9 cellular contexts compared by ENCODE assay signal in the genomic region with DNA sequence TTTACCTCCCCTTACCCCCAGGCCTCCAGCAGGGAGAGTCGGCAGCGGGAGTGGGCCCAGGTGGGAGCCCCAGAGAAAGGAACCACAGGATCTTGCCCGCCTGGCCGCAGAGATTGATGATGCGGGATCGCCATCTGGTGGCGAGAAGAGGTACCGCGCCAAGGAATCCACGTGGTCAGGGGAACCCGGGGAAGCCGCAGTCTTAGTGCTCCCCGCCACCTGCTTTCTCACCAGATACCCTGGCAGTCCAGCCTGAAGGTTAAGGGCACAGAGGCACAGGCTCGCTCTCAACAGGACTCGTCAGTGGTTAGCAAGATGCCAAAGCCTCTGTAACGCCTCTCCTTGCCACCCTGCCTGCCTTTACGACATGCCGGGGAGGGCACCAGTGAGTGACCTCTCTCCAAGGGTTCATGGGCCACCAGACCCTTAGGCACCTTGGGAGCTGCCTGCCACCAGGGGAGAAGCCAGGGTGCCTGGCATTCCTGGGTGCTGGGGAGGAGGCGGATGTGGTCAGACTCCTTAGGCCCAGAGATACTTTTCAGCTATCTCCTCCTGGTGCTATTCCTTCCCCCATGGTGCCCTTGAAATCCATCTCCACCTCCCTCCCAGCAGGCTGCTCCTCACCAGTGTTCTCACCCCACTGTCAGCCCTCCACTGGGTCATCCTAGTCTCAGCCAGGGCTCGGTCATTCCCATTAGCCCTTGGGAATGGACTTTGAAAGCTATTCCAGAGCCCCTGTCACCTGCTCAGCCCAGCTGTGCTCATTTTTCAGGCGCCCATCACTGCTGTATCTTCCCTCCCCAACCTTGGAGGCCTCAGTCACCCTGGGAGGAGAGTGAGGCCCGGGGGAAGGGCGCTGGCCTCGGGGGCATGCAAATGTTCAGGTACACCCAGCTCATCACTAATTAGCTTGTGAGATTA. TPM values are rescaled to one million over a fixed set of nuclear protein-coding genes. Genes with fewer than 3 reads are reported as not detected.
DNase-seq lines count a peak whose midpoint lies in the region; ATAC-seq and TF ChIP-seq lines count a peak whose summit lies in the region.
"Had no signal": no experiment of that assay in that cellular context is flagged by ENCODE, and none has a peak within 500 bp of the region (broad histone marks: within the 10 kb centered on the region; RNA-seq: fewer than 3 reads in every experiment).

No MANE protein-coding gene starts in this region.

- H3K4me2 ChIP-seq in parathyroid adenoma (ENCODE audit: low read length) = no peak overlapping the region

- peaks cover 6% of the 10 kb centered on the region for H3K4me1 ChIP-seq in parathyroid adenoma
- peaks cover 7 to 22% (median 14%) of the 10 kb centered on the region in 4 donors for H3K4me1 ChIP-seq in upper lobe of left lung

- DNase-seq in GM13976 (ENCODE audit: low spot score) (peak; percentile 90), MG63 (peak; percentile 62), SK-N-DZ (ENCODE audit: low spot score) (peak; percentile 78), globus pallidus (ENCODE audit: low spot score) (peak; percentile 63), upper lobe of left lung (peak in 1 of 2 donors; percentile 87)
- peak; percentile 85 for DNase-seq in activated gamma-delta T cell treated with anti-CD3 and anti-CD28 coated beads, Interleukin-2, amount 50 U/mL, for 16 hours (ENCODE audit: low read depth)

- WGBS in upper lobe of left lung, 2 donors = 32 to 69% methylated on average over 2 to 24 of the region's 24 CpGs

- in situ Hi-C loops in GM13976 (cut with MboI; ENCODE audit: low sequenced_read_pairs, unreplicated experiment) = loop anchor here (5.0 kb wide), 1 partner anchor 34 kb away; no protein-coding TSS in a partner anchor

- no peaks in the 10 kb centered on the region for H3K27me3 ChIP-seq in MG63
- H3K27me3 ChIP-seq in parathyroid adenoma (ENCODE audit: control insufficient read depth, insufficient read depth, low read length) = no peaks in the 10 kb centered on the region
- H3K27me3 ChIP-seq in upper lobe of left lung = no peaks in the 10 kb centered on the region

- H3K9me3 ChIP-seq in MG63 = no peaks in the 10 kb centered on the region
- no peaks in the 10 kb centered on the region for H3K9me3 ChIP-seq in parathyroid adenoma (ENCODE audit: control insufficient read depth, low read length)
- H3K9me3 ChIP-seq in upper lobe of left lung = no peaks in the 10 kb centered on the region

- ATAC-seq in upper lobe of left lung (ENCODE audit: low FRiP score in 2 of 2) = peak; percentile 84 to 87

- no peak for TF ChIP-seq EP300 in upper lobe of left lung (IDR thresholded peaks at IDR 0.05)

- H3K4me3 ChIP-seq in MG63 = no peak overlapping the region
- no peak overlapping the region for H3K4me3 ChIP-seq in parathyroid adenoma (ENCODE audit: low read depth, low read length)
- H3K4me3 ChIP-seq in upper lobe of left lung = no peak overlapping the region

- H3K27ac ChIP-seq in 22Rv1 = no peak overlapping the region
- H3K27ac ChIP-seq in parathyroid adenoma = no peak overlapping the region
- H3K27ac ChIP-seq in upper lobe of left lung = no peak overlapping the region

- H3K36me3 ChIP-seq in MG63 (no peaks in the 10 kb centered on the region), parathyroid adenoma (ENCODE audit: control insufficient read depth, insufficient read depth, low read length) (no peaks in the 10 kb centered on the region), upper lobe of left lung (no peaks in the 10 kb centered on the region)

- TF ChIP-seq CTCF in 22Rv1 (IDR thresholded peaks at IDR 0.05) = peak; percentile 89
- peak; percentile 90 for TF ChIP-seq CTCF in GM13976 (IDR thresholded peaks at IDR 0.05; ENCODE audit: borderline replicate concordance, control extremely low read depth, extremely low read depth, insufficient read depth, missing control alignments)
- peak; percentile 95 for TF ChIP-seq CTCF in parathyroid adenoma (IDR thresholded peaks at IDR 0.05)
- TF ChIP-seq CTCF in upper lobe of left lung (IDR thresholded peaks at IDR 0.05) = peak; percentile 94 to 98 (median 98)

- TF ChIP-seq POLR2A in upper lobe of left lung (IDR thresholded peaks at IDR 0.05) = no peak

- no peaks in the 10 kb centered on the region for H3K79me2 ChIP-seq in parathyroid adenoma

- no peak overlapping the region for H3K9ac ChIP-seq in parathyroid adenoma

- peak overlapping the region; percentile 12 for H2AFZ ChIP-seq in parathyroid adenoma

RNA-seq across cellular contexts. Expression of a gene that starts 5.4 kb away (rescaled TPM):
- 5.9 and 20.9 TPM in 2 replicates for total RNA-seq in MG63 (2014; rRNA removed; shearing (Covaris generic); ENCODE audit: low replicate concordance)
- 0.08 and 1.0 TPM in 2 replicates for polyA plus RNA-seq in SK-N-DZ (2014; cell fraction: cytosol; rRNA removed)
- polyA plus RNA-seq in SK-N-DZ (2014; cell fraction: nucleus; rRNA removed) = 0.56 and 0.89 TPM in 2 replicates
- total RNA-seq in upper lobe of left lung = 100 to 1,000 TPM in 2 of 6 donors, 10 to 100 TPM in 4; 34.3 to 137 (median 47.6) TPM

RNA-seq across cellular contexts. Expression of a gene that starts 30.8 kb away (rescaled TPM):
- total RNA-seq in MG63 (2014; rRNA removed; shearing (Covaris generic); ENCODE audit: low replicate concordance) = 7.6 and 14.0 TPM in 2 replicates
- polyA plus RNA-seq in SK-N-DZ (2014; cell fraction: cytosol; rRNA removed) = 0.93 and 4.2 TPM in 2 replicates
- polyA plus RNA-seq in SK-N-DZ (2014; cell fraction: nucleus; rRNA removed) = 1.4 and 2.7 TPM in 2 replicates
- total RNA-seq in upper lobe of left lung = 10 to 100 TPM in 5 of 6 donors, 1 to 10 TPM in 1; 6.4 to 33.9 (median 16.6) TPM

RNA-seq across cellular contexts. Expression of a gene that starts 33.2 kb away (rescaled TPM):
- total RNA-seq in MG63 (2014; rRNA removed; shearing (Covaris generic); ENCODE audit: low replicate concordance) = 1.2 TPM in 1 of 2 replicates, not detected in the other
- 20.7 and 26.4 TPM in 2 replicates for polyA plus RNA-seq in SK-N-DZ (2014; cell fraction: cytosol; rRNA removed)
- 20.8 and 32.3 TPM in 2 replicates for polyA plus RNA-seq in SK-N-DZ (2014; cell fraction: nucleus; rRNA removed)
- 10 to 100 TPM in 1 of 6 donors, 1 to 10 TPM in 4, not detected in 1; 3.0 to 13.9 (median 7.2) TPM for total RNA-seq in upper lobe of left lung

RNA-seq across cellular contexts. Expression of a gene that starts 39.3 kb away (rescaled TPM):
- not detected in 2 replicates for total RNA-seq in MG63 (2014; rRNA removed; shearing (Covaris generic); ENCODE audit: low replicate concordance)
- polyA plus RNA-seq in SK-N-DZ (2014; cell fraction: cytosol; rRNA removed) = not detected in 2 replicates
- not detected in 2 replicates for polyA plus RNA-seq in SK-N-DZ (2014; cell fraction: nucleus; rRNA removed)
- total RNA-seq in upper lobe of left lung = not detected
- total RNA-seq: subcutaneous adipose tissue had no signal

RNA-seq across cellular contexts. Expression of a gene that starts 53.7 kb away (rescaled TPM):
- total RNA-seq in MG63 (2014; rRNA removed; shearing (Covaris generic); ENCODE audit: low replicate concordance) = 19.7 and 32.7 TPM in 2 replicates
- polyA plus RNA-seq in SK-N-DZ (2014; cell fraction: cytosol; rRNA removed) = 24.6 and 32.0 TPM in 2 replicates
- polyA plus RNA-seq in SK-N-DZ (2014; cell fraction: nucleus; rRNA removed) = 41.7 and 53.0 TPM in 2 replicates
- total RNA-seq in upper lobe of left lung = 10 to 100 TPM; 20.5 to 55.5 (median 27.7) TPM
